In the genomic region with DNA sequence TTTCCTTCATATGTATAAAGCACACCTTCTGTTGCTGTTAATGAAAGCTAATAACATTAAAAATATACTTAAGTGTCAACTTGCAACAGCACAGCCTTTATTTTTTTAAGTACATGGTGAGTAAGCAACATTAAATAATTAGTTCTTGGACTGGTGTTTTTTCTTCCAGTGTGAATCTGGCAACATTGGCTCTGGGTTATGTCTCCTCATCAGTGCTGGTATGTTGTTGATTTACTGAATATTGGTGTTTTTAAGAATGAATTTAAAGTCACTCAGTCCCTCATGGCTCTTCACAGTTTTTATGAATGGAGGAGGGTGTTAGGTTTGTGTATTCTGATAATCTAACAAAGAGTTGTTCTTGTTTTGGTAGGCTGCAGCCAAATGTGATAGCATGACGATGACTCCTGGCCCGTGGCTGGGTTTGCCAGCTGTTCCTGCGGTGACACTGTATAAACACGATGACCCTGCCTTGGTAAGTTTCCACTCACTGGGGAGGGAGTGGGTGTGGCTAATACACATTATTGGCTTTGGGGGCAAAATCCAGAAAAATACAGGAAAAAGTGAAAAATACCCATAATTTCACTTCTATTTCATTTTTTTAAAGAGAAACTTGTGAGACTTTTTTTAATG, we compare ENCODE assay signal across 8 cellular contexts. TPM values are rescaled to one million over a fixed set of nuclear protein-coding genes. Genes with fewer than 3 reads are reported as not detected.
DNase-seq lines count a peak whose midpoint lies in the region; ATAC-seq, FAIRE-seq and TF ChIP-seq lines count a peak whose summit lies in the region.
"Not testable (repeated sequence)": the region's sequence is repeated elsewhere in the genome, so short reads cannot be mapped to it uniquely, and the experiment has no call there.

No MANE protein-coding gene starts in this region.

- peaks cover 40% of the 10 kb centered on the region for H3K4me1 ChIP-seq in BLaER1
- H3K4me1 ChIP-seq in SK-N-SH (ENCODE audit: control insufficient read depth in 1 of 2, insufficient read depth in 2 of 2, low read depth in 1 of 2, low read length in 1 of 2): peaks cover 9 to 30% of the 10 kb centered on the region in 2 experiments; a peak in 3 of 4 replicates
- not testable (repeated sequence) for H3K4me1 ChIP-seq in K562 (replicated peaks in 1 of 2; ENCODE audit: control insufficient read depth in 2 of 2, insufficient read depth in 2 of 2, low read length in 2 of 2)
- peaks cover 14% of the 10 kb centered on the region for H3K4me1 ChIP-seq in fibroblast of lung (ENCODE audit: control insufficient read depth, extremely low read depth, insufficient read depth, low read length)
- H3K4me1 ChIP-seq in subcutaneous abdominal adipose tissue (ENCODE audit: control insufficient read depth in 5 of 5, insufficient read depth in 5 of 5, low read length in 5 of 5): peaks cover 4 to 34% (median 28%) of the 10 kb centered on the region in 5 donors

- TSS peak; percentile 8 for BruUV-seq in K562 (replicated peaks; lab: Mats Ljungman, UMichigan)

- in situ Hi-C loops in K562 (cut with MboI): not testable (repeated sequence)

- H3K27ac ChIP-seq in BLaER1 (0 out of 2 replicates have a peak overlapping the region, but pooled peaks have one; percentile 37), SK-N-SH (ENCODE audit: low read depth in 2 of 2, low read length in 1 of 2) (peak overlapping the region; percentile 6 to 51; a peak in 3 of 4 replicates), K562 (ENCODE audit: extremely low read depth, low read depth, low read length) (0 out of 3 replicates have a peak overlapping the region, but pooled peaks have one; percentile 18), fibroblast of lung (ENCODE audit: insufficient read depth, low read length) (peak overlapping the region; percentile 17), subcutaneous abdominal adipose tissue (ENCODE audit: low read depth, low read length) (peak overlapping the region; percentile 69)

- not testable (repeated sequence) for TF ChIP-seq CTCF in SK-N-SH (IDR thresholded peaks at IDR 0.05); K562 (IDR thresholded peaks at IDR 0.05 in 2 of 3, conservative IDR thresholded peaks at IDR 0.05 in 1 of 3; ENCODE audit: insufficient read depth in 2 of 3, low read depth in 1 of 3, low read length in 3 of 3); fibroblast of lung (conservative IDR thresholded peaks at IDR 0.05 in 1 of 2, IDR thresholded peaks at IDR 0.05 in 1 of 2; ENCODE audit: low read depth in 1 of 2, low read length in 2 of 2); nephron progenitor cell (IDR thresholded peaks at IDR 0.05)

- H3K4me3 Mint-ChIP-seq in nephron progenitor cell: not testable (repeated sequence)

- not testable (repeated sequence) for H3K9me2 ChIP-seq in SK-N-SH

- intact Hi-C loops in K562 (cut with micrococcal nuclease): not testable (repeated sequence)

- H3K4me1 Mint-ChIP-seq in nephron progenitor cell: not testable (repeated sequence)

- not testable (repeated sequence) for TF ChIP-seq RAD21 in SK-N-SH (IDR thresholded peaks at IDR 0.05; ENCODE audit: low read length); K562 (CRISPR knock-in tag; conservative IDR thresholded peaks at IDR 0.05 in 1 of 2, IDR thresholded peaks at IDR 0.05 in 1 of 2)

- H3F3A ChIP-seq in SK-N-SH (replicated peaks; ENCODE audit: insufficient read depth): peaks cover 25% of the 10 kb centered on the region

- not testable (repeated sequence) for H3K27me3 Mint-ChIP-seq in nephron progenitor cell (ENCODE audit: low read depth, poor library complexity)

- not testable (repeated sequence) for H3K4me3 ChIP-seq in BLaER1; SK-N-SH (ENCODE audit: low read depth in 2 of 2, low read length in 1 of 2); K562; fibroblast of lung (replicated peaks in 1 of 4; ENCODE audit: control extremely low read depth in 1 of 4, insufficient read depth in 1 of 4, low read depth in 3 of 4, low read length in 4 of 4); subcutaneous abdominal adipose tissue (ENCODE audit: low read depth in 1 of 5, low read length in 5 of 5)

- POLR2A ChIA-PET in SK-N-SH (lab: Yijun Ruan, JAX); K562 (lab: Yijun Ruan, JAX): not testable (repeated sequence)

- not testable (repeated sequence) for H3K9me3 Mint-ChIP-seq in nephron progenitor cell

- H3K36me3 ChIP-seq in BLaER1 (peaks cover 71% of the 10 kb centered on the region), SK-N-SH (replicated peaks in 1 of 2; ENCODE audit: control insufficient read depth in 1 of 2, insufficient read depth in 2 of 2, low read length in 1 of 2) (peaks cover 11 to 30% of the 10 kb centered on the region in 2 experiments), K562 (ENCODE audit: control insufficient read depth, insufficient read depth, low read length) (peaks cover 47% of the 10 kb centered on the region), fibroblast of lung (ENCODE audit: control insufficient read depth, insufficient read depth, low read length) (peaks cover 12% of the 10 kb centered on the region), subcutaneous abdominal adipose tissue (ENCODE audit: control insufficient read depth in 5 of 5, insufficient read depth in 5 of 5, low read length in 5 of 5) (peaks cover 0 to 35% (median 21%) of the 10 kb centered on the region in 5 donors)

- FAIRE-seq in K562 (lab: Jason Lieb, UNC) (peak; percentile 65), islet of Langerhans (lab: Jason Lieb, UNC) (peak; percentile 58)

- H3K27ac Mint-ChIP-seq in nephron progenitor cell: peak overlapping the region; percentile 87

- not testable (repeated sequence) for TF ChIP-seq EP300 in SK-N-SH (IDR thresholded peaks at IDR 0.05; ENCODE audit: borderline replicate concordance in 1 of 2, low read depth in 1 of 2, low read length in 1 of 2); K562 (IDR thresholded peaks at IDR 0.05; ENCODE audit: low read length)

- peaks cover 27% of the 10 kb centered on the region; the same call in 1 of the 2 replicates for H3K79me2 ChIP-seq in SK-N-SH (ENCODE audit: insufficient read depth)
- H3K79me2 ChIP-seq in K562 (ENCODE audit: control insufficient read depth, insufficient read depth, low read length); fibroblast of lung (ENCODE audit: control insufficient read depth, insufficient read depth, low read length): not testable (repeated sequence)

- not testable (repeated sequence) for H3K27me3 ChIP-seq in BLaER1; SK-N-SH (ENCODE audit: insufficient read depth); K562 (ENCODE audit: control insufficient read depth in 2 of 2, insufficient read depth in 2 of 2, low read length in 2 of 2); fibroblast of lung (ENCODE audit: control insufficient read depth, insufficient read depth, low read length); subcutaneous abdominal adipose tissue (ENCODE audit: control insufficient read depth in 5 of 5, insufficient read depth in 4 of 5, low read length in 5 of 5)

- H3K9me3 ChIP-seq in BLaER1; SK-N-SH; K562 (replicated peaks; ENCODE audit: control insufficient read depth, insufficient read depth, low read depth, low read length); fibroblast of lung (ENCODE audit: control insufficient read depth, insufficient read depth, low read depth, low read length); subcutaneous abdominal adipose tissue (ENCODE audit: control insufficient read depth in 5 of 5, low read length in 5 of 5): not testable (repeated sequence)

- peak; percentile 68 for ATAC-seq in K562

- not testable (repeated sequence) for H2AFZ ChIP-seq in SK-N-SH (ENCODE audit: low read depth); K562 (ENCODE audit: low read depth, low read length); fibroblast of lung (ENCODE audit: low read length)

- WGBS in SK-N-SH (ENCODE audit: low lambda C conversion rate): 76% methylated on average over 4 of the region's 4 CpGs
- 37% methylated on average over 4 of the region's 4 CpGs for WGBS in K562 (ENCODE audit: insufficient coverage, low coverage, missing lambda C conversion rate)

- CTCF ChIA-PET in SK-N-SH (lab: Yijun Ruan, JAX); K562 (lab: Yijun Ruan, JAX; ENCODE audit: low intra/inter-chr PET ratio): not testable (repeated sequence)

- not testable (repeated sequence) for TF ChIP-seq POLR2A in K562 (conservative IDR thresholded peaks at IDR 0.05)

- H3K4me2 ChIP-seq in BLaER1; SK-N-SH; K562 (ENCODE audit: insufficient read depth, low read length); fibroblast of lung (ENCODE audit: extremely low read depth, insufficient read depth, low read length): not testable (repeated sequence)

- DNase-seq in HT1080 (ENCODE audit: low read depth) (peak; percentile 65), K562 (ENCODE audit: extremely low read depth in 1 of 4, low spot score in 3 of 4) (peak in 1 of 4 experiments; percentile 31), fibroblast of lung (ENCODE audit: low read depth in 2 of 2) (peak; percentile 64 to 78)
- DNase-seq in SK-N-SH, nephron progenitor cell: not testable (repeated sequence)

- H3K36me3 Mint-ChIP-seq in nephron progenitor cell (ENCODE audit: low read depth): peaks cover 59% of the 10 kb centered on the region

- H3K9me1 ChIP-seq in K562 (ENCODE audit: control insufficient read depth, insufficient read depth, low read length): not testable (repeated sequence)

- H3K9ac ChIP-seq in BLaER1: 0 out of 2 replicates have a peak overlapping the region, but pooled peaks have one; percentile 5
- H3K9ac ChIP-seq in SK-N-SH; K562 (ENCODE audit: insufficient read depth in 1 of 2, low read depth in 2 of 2, low read length in 2 of 2); fibroblast of lung (ENCODE audit: insufficient read depth, low read length): not testable (repeated sequence)
- peak overlapping the region in 2 of 5 donors; percentile 19 to 21 for H3K9ac ChIP-seq in subcutaneous abdominal adipose tissue (ENCODE audit: low read length in 5 of 5)

- H4K20me1 ChIP-seq in BLaER1: peaks cover 28% of the 10 kb centered on the region
- peaks cover 11% of the 10 kb centered on the region for H4K20me1 ChIP-seq in SK-N-SH (ENCODE audit: insufficient read depth)
- not testable (repeated sequence) for H4K20me1 ChIP-seq in K562 (replicated peaks; ENCODE audit: control insufficient read depth, insufficient read depth, low read length); fibroblast of lung (ENCODE audit: control insufficient read depth, extremely low read depth, insufficient read depth, low read length)

RNA-seq across cellular contexts. Expression of a gene that starts 38.8 kb away (rescaled TPM):
- total RNA-seq in HT1080 (2014; rRNA removed; shearing (Covaris generic)): 68.0 and 85.5 TPM in 2 replicates
- 51.7 and 58.0 TPM in 2 replicates for polyA plus RNA-seq in HT1080 (2015; cell fraction: cytosol; rRNA removed)
- 18.6 and 18.8 TPM in 2 replicates for polyA plus RNA-seq in HT1080 (2015; cell fraction: nucleus; rRNA removed)
- polyA plus RNA-seq in SK-N-SH (2012; rRNA removed): 55.3 and 62.2 TPM in 2 replicates
- polyA plus RNA-seq in SK-N-SH (2012; cell fraction: cytosol; rRNA removed): 66.7 and 75.4 TPM in 2 replicates
- polyA plus RNA-seq in SK-N-SH (2012; cell fraction: nucleus; rRNA removed): 35.0 and 45.6 TPM in 2 replicates
- 34.7 and 43.2 TPM in 2 replicates for total RNA-seq in K562 (2011; cell fraction: chromatin; rRNA removed; ENCODE audit: low replicate concordance)
- total RNA-seq in K562 (2011; cell fraction: nucleolus; rRNA removed): 16.4 and 21.5 TPM in 2 replicates
- 25.4 and 30.0 TPM in 2 replicates for total RNA-seq in K562 (2011; cell fraction: nucleoplasm; rRNA removed)
- total RNA-seq in K562 (2014; rRNA removed): 13.2 and 22.6 TPM in 2 replicates
- total RNA-seq in K562 (2014; rRNA removed; fragmentation: Illumina TruSeq; extraction: Trizol): 19.4 and 21.3 TPM in 2 replicates
- total RNA-seq in K562 (2015; rRNA removed; fragmentation: Illumina TruSeq; extraction: Trizol): 16.9 and 19.0 TPM in 2 replicates
- 12.5 and 15.7 TPM in 2 replicates for total RNA-seq in K562 (2021)
- polyA plus RNA-seq in K562 (2011; rRNA removed): 39.9 and 47.8 TPM in 2 replicates
- polyA plus RNA-seq in K562 (2011; cell fraction: cytosol; rRNA removed): 19.1 and 23.8 TPM in 2 replicates
- 21.3 and 23.3 TPM in 2 replicates for polyA plus RNA-seq in K562 (2011; cell fraction: nucleus; rRNA removed)
- 15.9 and 16.8 TPM in 2 replicates for polyA plus RNA-seq in K562 (2012)
- 19.7 and 28.8 TPM in 2 replicates for polyA plus RNA-seq in K562 (2014; fragmentation: Illumina TruSeq; extraction: Trizol)
- 1 to 10 TPM; 4.6 to 5.3 TPM for polyA plus RNA-seq in K562 (2014; fragmentation: Nextera tagmentation; extraction: Ambion mirVana)
- polyA plus RNA-seq in K562 (2014; rRNA removed): 19.3 and 33.3 TPM in 2 replicates
- polyA minus RNA-seq in K562 (2011; rRNA and poly(A)+ RNA removed): 29.8 and 31.5 TPM in 2 replicates
- 16.8 and 18.6 TPM in 2 replicates for polyA minus RNA-seq in K562 (2011; cell fraction: cytosol; rRNA and poly(A)+ RNA removed)
- polyA minus RNA-seq in K562 (2011; cell fraction: nucleus; rRNA and poly(A)+ RNA removed): 6.7 and 8.5 TPM in 2 replicates
- 111 and 147 TPM in 2 replicates for total RNA-seq in fibroblast of lung
- 114 and 135 TPM in 2 replicates for polyA plus RNA-seq in fibroblast of lung
- 74.6 and 91.3 TPM in 2 replicates for polyA plus RNA-seq in fibroblast of lung (2012)
- 90.5 and 93.1 TPM in 2 replicates for polyA minus RNA-seq in fibroblast of lung (ENCODE audit: low replicate concordance)

RNA-seq across cellular contexts. Expression of a gene that starts 42.2 kb away (rescaled TPM):
- 32.4 and 42.1 TPM in 2 replicates for total RNA-seq in HT1080 (2014; rRNA removed; shearing (Covaris generic))
- polyA plus RNA-seq in HT1080 (2015; cell fraction: cytosol; rRNA removed): 28.0 and 28.6 TPM in 2 replicates
- 46.4 and 49.2 TPM in 2 replicates for polyA plus RNA-seq in HT1080 (2015; cell fraction: nucleus; rRNA removed)
- 37.4 and 53.5 TPM in 2 replicates for polyA plus RNA-seq in SK-N-SH (2012; rRNA removed)
- polyA plus RNA-seq in SK-N-SH (2012; cell fraction: cytosol; rRNA removed): 34.6 and 38.7 TPM in 2 replicates
- 77.5 and 104 TPM in 2 replicates for polyA plus RNA-seq in SK-N-SH (2012; cell fraction: nucleus; rRNA removed)
- 142 and 188 TPM in 2 replicates for total RNA-seq in K562 (2011; cell fraction: chromatin; rRNA removed; ENCODE audit: low replicate concordance)
- 55.9 and 62.6 TPM in 2 replicates for total RNA-seq in K562 (2011; cell fraction: nucleolus; rRNA removed)
- 96.4 and 120 TPM in 2 replicates for total RNA-seq in K562 (2011; cell fraction: nucleoplasm; rRNA removed)
- 48.2 and 51.0 TPM in 2 replicates for total RNA-seq in K562 (2014; rRNA removed)
- 45.8 and 52.5 TPM in 2 replicates for total RNA-seq in K562 (2014; rRNA removed; fragmentation: Illumina TruSeq; extraction: Trizol)
- total RNA-seq in K562 (2015; rRNA removed; fragmentation: Illumina TruSeq; extraction: Trizol): 41.5 and 45.2 TPM in 2 replicates
- 49.1 and 51.4 TPM in 2 replicates for total RNA-seq in K562 (2021)
- polyA plus RNA-seq in K562 (2011; rRNA removed): 95.4 and 99.6 TPM in 2 replicates
- 34.4 and 79.5 TPM in 2 replicates for polyA plus RNA-seq in K562 (2011; cell fraction: cytosol; rRNA removed)
- 95.6 and 143 TPM in 2 replicates for polyA plus RNA-seq in K562 (2011; cell fraction: nucleus; rRNA removed)
- 41.1 and 51.5 TPM in 2 replicates for polyA plus RNA-seq in K562 (2012)
- polyA plus RNA-seq in K562 (2014; fragmentation: Illumina TruSeq; extraction: Trizol): 39.2 and 44.3 TPM in 2 replicates
- polyA plus RNA-seq in K562 (2014; fragmentation: Nextera tagmentation; extraction: Ambion mirVana): 1 to 10 TPM; 5.1 to 8.1 TPM
- polyA plus RNA-seq in K562 (2014; rRNA removed): 48.8 and 52.8 TPM in 2 replicates
- 106 and 130 TPM in 2 replicates for polyA minus RNA-seq in K562 (2011; rRNA and poly(A)+ RNA removed)
- 29.9 and 36.3 TPM in 2 replicates for polyA minus RNA-seq in K562 (2011; cell fraction: cytosol; rRNA and poly(A)+ RNA removed)
- 32.9 and 73.8 TPM in 2 replicates for polyA minus RNA-seq in K562 (2011; cell fraction: nucleus; rRNA and poly(A)+ RNA removed)
- 64.7 and 68.4 TPM in 2 replicates for total RNA-seq in fibroblast of lung
- 54.9 and 92.9 TPM in 2 replicates for polyA plus RNA-seq in fibroblast of lung
- 44.6 and 70.0 TPM in 2 replicates for polyA plus RNA-seq in fibroblast of lung (2012)
- 66.5 and 81.9 TPM in 2 replicates for polyA minus RNA-seq in fibroblast of lung (ENCODE audit: low replicate concordance)

Comparison
In these comparisons a context has a peak if more than half of its experiments do, and no peak if none do; other contexts are left out.
1. H3K27ac ChIP-seq: peak in every context shown above with its lines; median percentile 69 in subcutaneous abdominal adipose tissue; 37 in BLaER1; 28 in SK-N-SH; 18 in K562; 17 in fibroblast of lung.